1 cellular context compared by ENCODE assay signal in the genomic region with DNA sequence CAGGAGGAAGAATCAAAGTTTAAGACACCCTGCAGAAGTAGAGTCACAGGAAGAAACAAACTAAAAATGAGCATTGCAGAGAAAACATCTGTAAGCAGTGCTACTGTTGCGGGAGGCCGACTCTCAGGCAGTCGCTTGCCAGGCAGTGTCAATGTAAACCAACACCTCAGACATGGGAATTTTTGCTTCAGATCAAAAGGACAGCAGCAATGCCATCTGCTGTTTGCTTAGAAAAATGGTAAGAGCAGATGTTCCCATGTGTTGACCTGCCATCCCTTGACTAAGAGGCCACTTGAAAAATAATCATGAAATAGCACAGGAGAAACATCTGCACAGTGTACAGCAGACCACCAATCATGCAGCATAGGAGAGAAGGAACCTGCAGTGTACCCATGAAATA.
TF ChIP-seq lines count a peak whose summit lies in the region.

No MANE protein-coding gene starts in this region.

TF ChIP-seq in H1, 55 proteins besides CTCF, POLR2A, EP300 and RAD21 (continued from another document):
- TF ChIP-seq EZH2 (IDR thresholded peaks at IDR 0.05; ENCODE audit: low read depth, low read length, severe bottlenecking) (no peak), RBBP5 (IDR thresholded peaks at IDR 0.05; ENCODE audit: borderline replicate concordance, low read depth, low read length) (no peak), NRF1 (IDR thresholded peaks at IDR 0.05; ENCODE audit: low read depth, low read length) (no peak), TAF1 (IDR thresholded peaks at IDR 0.05; ENCODE audit: low read depth, low read length) (no peak), CHD2 (IDR thresholded peaks at IDR 0.05; ENCODE audit: low read length) (no peak), GABPA (IDR thresholded peaks at IDR 0.05; ENCODE audit: borderline replicate concordance, insufficient read depth, low read length) (no peak), TCF12 (IDR thresholded peaks at IDR 0.05; ENCODE audit: low read depth, low read length) (no peak), CEBPB (IDR thresholded peaks at IDR 0.05; ENCODE audit: low read depth, low read length) (no peak), MAFK (IDR thresholded peaks at IDR 0.05; ENCODE audit: low read depth, low read length) (no peak), CREB1 (IDR thresholded peaks at IDR 0.05) (no peak), KDM4A (IDR thresholded peaks at IDR 0.05; ENCODE audit: low read depth, low read length, severe bottlenecking) (no peak)
- TF ChIP-seq, protein P1, sequence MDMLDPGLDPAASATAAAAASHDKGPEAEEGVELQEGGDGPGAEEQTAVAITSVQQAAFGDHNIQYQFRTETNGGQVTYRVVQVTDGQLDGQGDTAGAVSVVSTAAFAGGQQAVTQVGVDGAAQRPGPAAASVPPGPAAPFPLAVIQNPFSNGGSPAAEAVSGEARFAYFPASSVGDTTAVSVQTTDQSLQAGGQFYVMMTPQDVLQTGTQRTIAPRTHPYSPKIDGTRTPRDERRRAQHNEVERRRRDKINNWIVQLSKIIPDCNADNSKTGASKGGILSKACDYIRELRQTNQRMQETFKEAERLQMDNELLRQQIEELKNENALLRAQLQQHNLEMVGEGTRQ (IDR thresholded peaks at IDR 0.05; ENCODE audit: low read length): no peak
